In genomic region chr13:20418953-20419352, GRCh38 we compare ENCODE assay signal across 16 cellular contexts.
A peak's percentile ranks its signal among the peaks of the same experiment; 100 is the strongest.
DNase-seq lines count a peak whose midpoint lies in the region; ATAC-seq, FAIRE-seq and TF ChIP-seq lines count a peak whose summit lies in the region.
"Had no signal": no experiment of that assay in that cellular context is flagged by ENCODE, and none has a peak within 500 bp of the region (broad histone marks: within the 10 kb centered on the region; RNA-seq: fewer than 3 reads in every experiment).

No MANE protein-coding gene starts in this region.

- ATAC-seq in CD4-positive, CD25-positive, alpha-beta regulatory T cell (ENCODE audit: low read depth in 2 of 2), result no peak
- ATAC-seq in activated T-helper 17 cell treated with anti-CD3 and anti-CD28 coated beads, Interleukin-2, amount 50 U/mL, for 72 hours (replicated peaks), result no peak
- no peak for ATAC-seq in GM19452 (IDR thresholded peaks at IDR 0.05; ENCODE audit: unreplicated experiment)
- no peak for ATAC-seq in HG03354 (IDR thresholded peaks at IDR 0.05; ENCODE audit: poor library complexity, severe bottlenecking, unreplicated experiment)

- no peaks in the 10 kb centered on the region for H3K9me1 ChIP-seq in keratinocyte (ENCODE audit: control insufficient read depth, extremely low read depth, insufficient read depth, low read length)

- H2AFZ ChIP-seq in GM23248 (no peak overlapping the region), keratinocyte (ENCODE audit: control insufficient read depth, low read length) (no peak overlapping the region), MM.1S (ENCODE audit: low read length) (no peak overlapping the region)

- H3K79me2 ChIP-seq in GM23248 (ENCODE audit: insufficient read depth), result no peaks in the 10 kb centered on the region
- no peaks in the 10 kb centered on the region for H3K79me2 ChIP-seq in keratinocyte (ENCODE audit: control insufficient read depth, insufficient read depth, low read length)
- no peaks in the 10 kb centered on the region for H3K79me2 ChIP-seq in MM.1S (ENCODE audit: low read length)

- no peak overlapping the region for H3K4me3 ChIP-seq in CD4-positive, CD25-positive, alpha-beta regulatory T cell (ENCODE audit: low read depth, low read length)
- H3K4me3 ChIP-seq in GM23248, result no peak overlapping the region
- no peak overlapping the region for H3K4me3 ChIP-seq in keratinocyte (ENCODE audit: control insufficient read depth in 2 of 3, extremely low read depth in 1 of 3, insufficient read depth in 2 of 3, low read depth in 1 of 3, low read length in 3 of 3)
- no peak overlapping the region for H3K4me3 ChIP-seq in MM.1S (ENCODE audit: low read length)
- H3K4me3 ChIP-seq: BLaER1 treated with 17β-estradiol and CSF1 and Interleukin-3, amounts not matched to agents 10 nM and 100 nM; left ventricle myocardium inferior; prostate gland had no signal

- peak overlapping the region in 2 of 3 donors; percentile 11 to 95 for H3K27ac Mint-ChIP-seq in CD4-positive, CD25-positive, alpha-beta regulatory T cell
- peak overlapping the region; percentile 90 for H3K27ac Mint-ChIP-seq in activated T-helper 17 cell treated with anti-CD3 and anti-CD28 coated beads, Interleukin-2, amount 50 U/mL, for 72 hours

- H4K20me1 ChIP-seq in GM23248 (ENCODE audit: insufficient read depth) (no peaks in the 10 kb centered on the region), keratinocyte (ENCODE audit: control insufficient read depth, extremely low read depth, insufficient read depth, low read length) (no peaks in the 10 kb centered on the region), MM.1S (ENCODE audit: insufficient read depth, low read length) (no peaks in the 10 kb centered on the region)
- H4K20me1 ChIP-seq: BLaER1 treated with 17β-estradiol and CSF1 and Interleukin-3, amounts not matched to agents 10 nM and 100 nM had no signal

- 89 to 91% methylated on average over 7 of the region's 7 CpGs for WGBS in GM23248 (ENCODE audit: low coverage in 1 of 2, low lambda C conversion rate in 2 of 2, missing lambda C conversion rate in 2 of 2), 2 experiments

- peaks cover 10 to 37% (median 30%) of the 10 kb centered on the region in 4 donors for H3K4me1 Mint-ChIP-seq in CD4-positive, CD25-positive, alpha-beta regulatory T cell
- peaks cover 35% of the 10 kb centered on the region for H3K4me1 Mint-ChIP-seq in activated T-helper 17 cell treated with anti-CD3 and anti-CD28 coated beads, Interleukin-2, amount 50 U/mL, for 72 hours

- peak; percentile 72 for FAIRE-seq in keratinocyte (lab: Jason Lieb, UNC)

- H3K9me3 Mint-ChIP-seq in CD4-positive, CD25-positive, alpha-beta regulatory T cell, result peaks cover 0 to 2% (median 0%) of the 10 kb centered on the region in 7 donors
- H3K9me3 Mint-ChIP-seq in activated T-helper 17 cell treated with anti-CD3 and anti-CD28 coated beads, Interleukin-2, amount 50 U/mL, for 72 hours, result peaks cover 4% of the 10 kb centered on the region

- H3K4me1 ChIP-seq in CD4-positive, CD25-positive, alpha-beta regulatory T cell (ENCODE audit: control insufficient read depth, insufficient read depth, low read length, poor library complexity, severe bottlenecking), result peaks cover 16% of the 10 kb centered on the region
- peaks cover 4% of the 10 kb centered on the region; the same call in 1 of the 2 replicates for H3K4me1 ChIP-seq in GM23248 (ENCODE audit: insufficient read depth)
- peaks cover 19% of the 10 kb centered on the region for H3K4me1 ChIP-seq in keratinocyte (ENCODE audit: control insufficient read depth, extremely low read depth, insufficient read depth, low read length)
- H3K4me1 ChIP-seq in MM.1S (ENCODE audit: low read length), result 0 out of 2 replicates have a peak, but pooled peaks cover 7% of the 10 kb centered on the region
- H3K4me1 ChIP-seq: left ventricle myocardium inferior, prostate gland had no signal

- no peak for DNase-seq in CD4-positive, CD25-positive, alpha-beta regulatory T cell
- DNase-seq in GM23248 (no peak), keratinocyte (ENCODE audit: low read depth, low spot score) (no peak), C1 segment of cervical spinal cord (lab: John Stamatoyannopoulos, UW) (no peak), MM.1S (no peak)
- DNase-seq: DMS53, left ventricle myocardium inferior, NCI-H2081, NCI-H524, SK-N-SH, trophoblast cell had no signal

- H3K9ac ChIP-seq in GM23248 (no peak overlapping the region), keratinocyte (ENCODE audit: control insufficient read depth, extremely low read depth, insufficient read depth, low read length) (no peak overlapping the region), MM.1S (ENCODE audit: low read length) (no peak overlapping the region)
- H3K9ac ChIP-seq: BLaER1 treated with 17β-estradiol and CSF1 and Interleukin-3, amounts not matched to agents 10 nM and 100 nM; SK-N-SH had no signal

- in situ Hi-C loops in GM23248 (cut with MboI), result no loop called here

- H3K4me3 Mint-ChIP-seq in CD4-positive, CD25-positive, alpha-beta regulatory T cell, result peak overlapping the region in 1 of 4 donors; percentile 65
- peak overlapping the region; percentile 80 for H3K4me3 Mint-ChIP-seq in activated T-helper 17 cell treated with anti-CD3 and anti-CD28 coated beads, Interleukin-2, amount 50 U/mL, for 72 hours

- no peak overlapping the region for H3K27ac ChIP-seq in CD4-positive, CD25-positive, alpha-beta regulatory T cell (ENCODE audit: insufficient read depth, low read length, poor library complexity, severe bottlenecking)
- 0 out of 2 replicates have a peak overlapping the region, but pooled peaks have one; percentile 72 for H3K27ac ChIP-seq in GM23248
- peak overlapping the region; percentile 94 for H3K27ac ChIP-seq in keratinocyte (ENCODE audit: control insufficient read depth, insufficient read depth, low read length)
- no peak overlapping the region for H3K27ac ChIP-seq in MM.1S (ENCODE audit: low read length)
- H3K27ac ChIP-seq: BLaER1 treated with 17β-estradiol and CSF1 and Interleukin-3, amounts not matched to agents 10 nM and 100 nM; left ventricle myocardium inferior had no signal

- no peaks in the 10 kb centered on the region for H3K9me3 ChIP-seq in CD4-positive, CD25-positive, alpha-beta regulatory T cell (ENCODE audit: control insufficient read depth in 2 of 2, low read length in 2 of 2)
- H3K9me3 ChIP-seq in GM23248 (ENCODE audit: low read depth) (no peaks in the 10 kb centered on the region), keratinocyte (ENCODE audit: control insufficient read depth, low read depth, low read length) (no peaks in the 10 kb centered on the region), MM.1S (replicated peaks; ENCODE audit: insufficient read depth, low read length) (no peaks in the 10 kb centered on the region)
- H3K9me3 ChIP-seq: left ventricle myocardium inferior, prostate gland, SK-N-SH had no signal

- no peaks in the 10 kb centered on the region for H3K36me3 ChIP-seq in CD4-positive, CD25-positive, alpha-beta regulatory T cell (ENCODE audit: control insufficient read depth, insufficient read depth, low read length)
- no peaks in the 10 kb centered on the region for H3K36me3 ChIP-seq in GM23248 (ENCODE audit: low read depth)
- H3K36me3 ChIP-seq in keratinocyte (ENCODE audit: control insufficient read depth in 2 of 2, extremely low read depth in 1 of 2, insufficient read depth in 2 of 2, low read length in 2 of 2), result no peaks in the 10 kb centered on the region
- no peaks in the 10 kb centered on the region for H3K36me3 ChIP-seq in MM.1S (replicated peaks; ENCODE audit: insufficient read depth, low read length)
- H3K36me3 ChIP-seq: prostate gland had no signal

- no peaks in the 10 kb centered on the region for H3K27me3 ChIP-seq in CD4-positive, CD25-positive, alpha-beta regulatory T cell (ENCODE audit: control insufficient read depth, insufficient read depth, low read length)
- H3K27me3 ChIP-seq in GM23248 (replicated peaks; ENCODE audit: insufficient read depth) (no peaks in the 10 kb centered on the region), keratinocyte (ENCODE audit: control insufficient read depth, extremely low read depth, insufficient read depth, low read length) (no peaks in the 10 kb centered on the region), MM.1S (replicated peaks; ENCODE audit: insufficient read depth, low read length) (no peaks in the 10 kb centered on the region)

- H3K9me2 ChIP-seq in GM23248 (ENCODE audit: insufficient read depth) (no peaks in the 10 kb centered on the region), MM.1S (replicated peaks; ENCODE audit: insufficient read depth, low read length) (no peaks in the 10 kb centered on the region)
- H3K9me2 ChIP-seq: SK-N-SH had no signal

- dilution Hi-C loops in keratinocyte (cut with MboI; ENCODE audit: extremely low pct_ligation_motif_present, low sequenced_read_pairs), result no loop called here

- TF ChIP-seq CTCF in keratinocyte (optimal IDR thresholded peaks at IDR 0.05 in 1 of 3, IDR thresholded peaks at IDR 0.05 in 1 of 3, conservative IDR thresholded peaks at IDR 0.05 in 1 of 3; ENCODE audit: extremely low read depth in 1 of 3, insufficient read depth in 2 of 3, low read length in 3 of 3) (no peak), MM.1S (IDR thresholded peaks at IDR 0.05; ENCODE audit: low read length) (no peak)

- H3F3A ChIP-seq in GM23248 (ENCODE audit: insufficient read depth) (peaks cover 13% of the 10 kb centered on the region; the same call in 1 of the 2 replicates), MM.1S (ENCODE audit: insufficient read depth, low read length) (no peaks in the 10 kb centered on the region)

- H3K36me3 Mint-ChIP-seq in CD4-positive, CD25-positive, alpha-beta regulatory T cell, result peaks cover 27% of the 10 kb centered on the region
- H3K36me3 Mint-ChIP-seq in activated T-helper 17 cell treated with anti-CD3 and anti-CD28 coated beads, Interleukin-2, amount 50 U/mL, for 72 hours (ENCODE audit: low read depth), result peaks cover 12% of the 10 kb centered on the region

- H3K27me3 Mint-ChIP-seq in CD4-positive, CD25-positive, alpha-beta regulatory T cell, result no peaks in the 10 kb centered on the region
- H3K27me3 Mint-ChIP-seq in activated T-helper 17 cell treated with anti-CD3 and anti-CD28 coated beads, Interleukin-2, amount 50 U/mL, for 72 hours, result no peaks in the 10 kb centered on the region

- H3K4me2 ChIP-seq in GM23248 (ENCODE audit: unreplicated experiment) (no peak overlapping the region), keratinocyte (ENCODE audit: control insufficient read depth, extremely low read depth, insufficient read depth, low read depth, low read length) (no peak overlapping the region), MM.1S (ENCODE audit: low read depth, low read length) (no peak overlapping the region)

Comparison
In these comparisons a context has a peak if more than half of its experiments do, and no peak if none do; other contexts are left out.
1. H3K27ac ChIP-seq: peak in GM23248 (single experiment) and keratinocyte (single experiment); none in CD4-positive, CD25-positive, alpha-beta regulatory T cell (single experiment) and MM.1S (single experiment).